16 cellular contexts compared by ENCODE assay signal in the genomic region with DNA sequence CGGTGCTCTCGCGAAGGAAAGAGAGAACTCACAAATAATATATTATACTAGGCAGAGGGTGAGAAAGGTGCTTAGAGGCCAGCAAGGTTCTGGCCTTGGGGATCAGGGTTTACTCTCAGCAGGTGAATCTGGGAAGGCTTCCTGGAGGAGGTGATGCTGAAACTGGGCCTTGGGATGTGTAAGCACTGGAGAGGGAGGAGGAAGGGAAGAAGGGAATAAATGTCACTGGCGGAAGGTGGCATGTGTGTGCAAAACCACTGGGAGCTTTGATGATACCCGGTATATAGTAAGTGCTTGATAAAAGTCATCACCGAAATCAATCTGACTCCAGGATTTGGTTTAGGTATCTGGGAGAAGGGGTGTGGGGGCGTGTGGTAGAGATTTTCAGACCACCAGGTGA. TPM values are rescaled to one million over a fixed set of nuclear protein-coding genes. Genes with fewer than 3 reads are reported as not detected.
A peak's percentile ranks its signal among the peaks of the same experiment; 100 is the strongest.
DNase-seq lines count a peak whose midpoint lies in the region; ATAC-seq and TF ChIP-seq lines count a peak whose summit lies in the region.
"Had no signal": no experiment of that assay in that cellular context is flagged by ENCODE, and none has a peak within 500 bp of the region (broad histone marks: within the 10 kb centered on the region; RNA-seq: fewer than 3 reads in every experiment).

No MANE protein-coding gene starts in this region.

- H3K4me1 Mint-ChIP-seq in activated CD4-positive, alpha-beta T cell treated with anti-CD3 and anti-CD28 coated beads, Interleukin-2, amount 10 ng/mL, durations not matched to agents 24 days and 14 days: peaks cover 52% of the 10 kb centered on the region
- peaks cover 15 to 42% of the 10 kb centered on the region in 2 donors for H3K4me1 Mint-ChIP-seq in stimulated activated naive B cell treated with anti-CD40 and anti-IgM and Interleukin-4, amounts not matched to agents 10 μg/mL and 1 μg/mL and 100 μg/mL, for 72 hours

- WGBS in esophagus squamous epithelium, 2 donors: 82 to 87% methylated on average over 6 of the region's 7 CpGs

- H3K36me3 ChIP-seq in Panc1 (ENCODE audit: control insufficient read depth, insufficient read depth, low read length): no peaks in the 10 kb centered on the region
- H3K36me3 ChIP-seq in esophagus squamous epithelium: peaks cover 0 to 21% (median 0%) of the 10 kb centered on the region in 3 donors

- peak overlapping the region; percentile 68 for H3K4me3 Mint-ChIP-seq in activated CD4-positive, alpha-beta T cell treated with anti-CD3 and anti-CD28 coated beads, Interleukin-2, amount 10 ng/mL, durations not matched to agents 24 days and 14 days
- H3K4me3 Mint-ChIP-seq in stimulated activated naive B cell treated with anti-CD40 and anti-IgM and Interleukin-4, amounts not matched to agents 10 μg/mL and 1 μg/mL and 100 μg/mL, for 72 hours: no peak overlapping the region
- H3K4me3 Mint-ChIP-seq: activated CD8-positive, alpha-beta memory T cell treated with anti-CD3 and anti-CD28 coated beads, Interleukin-2, amount 10 ng/mL, durations not matched to agents 7 days and 5 days; CD4-positive, alpha-beta memory T cell had no signal

- H3K9me3 ChIP-seq in Panc1 (ENCODE audit: control insufficient read depth, insufficient read depth, low read depth, low read length) (no peaks in the 10 kb centered on the region), esophagus squamous epithelium (no peaks in the 10 kb centered on the region)

- no TSS peak for BruUV-seq in Panc1 (replicated peaks; lab: Mats Ljungman, UMichigan)

- DNase-seq in activated CD4-positive, alpha-beta T cell treated with anti-CD3 and anti-CD28 coated beads, Interleukin-2, amount 10 ng/mL, durations not matched to agents 24 days and 14 days: no peak
- no peak for DNase-seq in activated CD4-positive, alpha-beta T cell treated with anti-CD3 and anti-CD28 coated beads, Interleukin-2, amount 50 U/mL, for 4 hours
- DNase-seq in Panc1 (ENCODE audit: low read depth, low spot score) (no peak), esophagus squamous epithelium (lab: John Stamatoyannopoulos, UW) (no peak), inferior parietal cortex (ENCODE audit: extremely low spot score) (no peak)
- DNase-seq in stimulated activated naive B cell treated with anti-CD40 and anti-IgM and Interleukin-4, amounts not matched to agents 10 μg/mL and 1 μg/mL and 100 μg/mL, for 72 hours: no peak
- no peak for DNase-seq in activated CD4-positive, alpha-beta T cell treated with anti-CD3 and anti-CD28 coated beads, Interleukin-2, amount 50 U/mL, for 48 hours
- DNase-seq: activated CD8-positive, alpha-beta memory T cell treated with anti-CD3 and anti-CD28 coated beads, Interleukin-2, amount 10 ng/mL, durations not matched to agents 7 days and 5 days; CD4-positive, alpha-beta memory T cell; cerebellar nuclear complex; KG1; NCI-H1417 treated with DMSO at 0.1 percent for 48 hours had no signal

- no peaks in the 10 kb centered on the region for H3K27me3 Mint-ChIP-seq in activated CD4-positive, alpha-beta T cell treated with anti-CD3 and anti-CD28 coated beads, Interleukin-2, amount 10 ng/mL, durations not matched to agents 24 days and 14 days
- no peaks in the 10 kb centered on the region for H3K27me3 Mint-ChIP-seq in stimulated activated naive B cell treated with anti-CD40 and anti-IgM and Interleukin-4, amounts not matched to agents 10 μg/mL and 1 μg/mL and 100 μg/mL, for 72 hours
- H3K27me3 Mint-ChIP-seq: activated CD8-positive, alpha-beta memory T cell treated with anti-CD3 and anti-CD28 coated beads, Interleukin-2, amount 10 ng/mL, durations not matched to agents 7 days and 5 days; CD4-positive, alpha-beta memory T cell had no signal

- H3K36me3 Mint-ChIP-seq in activated CD4-positive, alpha-beta T cell treated with anti-CD3 and anti-CD28 coated beads, Interleukin-2, amount 10 ng/mL, durations not matched to agents 24 days and 14 days (ENCODE audit: low read depth): no peaks in the 10 kb centered on the region
- peaks cover 0 to 2% of the 10 kb centered on the region in 2 donors for H3K36me3 Mint-ChIP-seq in stimulated activated naive B cell treated with anti-CD40 and anti-IgM and Interleukin-4, amounts not matched to agents 10 μg/mL and 1 μg/mL and 100 μg/mL, for 72 hours
- H3K36me3 Mint-ChIP-seq: activated CD8-positive, alpha-beta memory T cell treated with anti-CD3 and anti-CD28 coated beads, Interleukin-2, amount 10 ng/mL, durations not matched to agents 7 days and 5 days; CD4-positive, alpha-beta memory T cell had no signal

- CTCF ChIA-PET in Panc1 (lab: Charles Lee): interaction anchor here (0.6 to 2.4 kb wide), 3 partner anchors 28 to 50 kb away, joined by 3 to 6 read pairs (median 6); no protein-coding TSS in a partner anchor

- in situ Hi-C loops in Panc1 (cut with HindIII; ENCODE audit: low pct_unique_long_range_greater_than_20kb, low sequenced_read_pairs): no loop called here

- no peak for ATAC-seq in Panc1
- no peak for ATAC-seq in stimulated activated naive B cell treated with anti-CD40 and anti-IgM and Interleukin-4, amounts not matched to agents 10 μg/mL and 1 μg/mL and 100 μg/mL, for 72 hours (replicated peaks)
- no peak for ATAC-seq in GM21381 (IDR thresholded peaks at IDR 0.05; ENCODE audit: unreplicated experiment)
- ATAC-seq: activated CD8-positive, alpha-beta memory T cell treated with anti-CD3 and anti-CD28 coated beads, Interleukin-2, amount 10 ng/mL, durations not matched to agents 7 days and 5 days; GM12878 had no signal

- no peak for TF ChIP-seq POLR2A in esophagus squamous epithelium (IDR thresholded peaks at IDR 0.05)

- H3K9me3 Mint-ChIP-seq in activated CD4-positive, alpha-beta T cell treated with anti-CD3 and anti-CD28 coated beads, Interleukin-2, amount 10 ng/mL, durations not matched to agents 24 days and 14 days: no peaks in the 10 kb centered on the region
- no peaks in the 10 kb centered on the region for H3K9me3 Mint-ChIP-seq in stimulated activated naive B cell treated with anti-CD40 and anti-IgM and Interleukin-4, amounts not matched to agents 10 μg/mL and 1 μg/mL and 100 μg/mL, for 72 hours

- POLR2A ChIA-PET in Panc1 (lab: Charles Lee): no interaction called here

- TF ChIP-seq CTCF in Panc1 (IDR thresholded peaks at IDR 0.05) (no peak), esophagus squamous epithelium (IDR thresholded peaks at IDR 0.05) (no peak)

- H3K4me1 ChIP-seq in Panc1 (ENCODE audit: control insufficient read depth, insufficient read depth, low read length) (peaks cover 95% of the 10 kb centered on the region), esophagus squamous epithelium (peaks cover 68 to 100% (median 94%) of the 10 kb centered on the region in 3 donors)

- peak overlapping the region; percentile 81 for H3K27ac ChIP-seq in Panc1 (ENCODE audit: low read length)
- peak overlapping the region; percentile 65 to 83 (median 80) for H3K27ac ChIP-seq in esophagus squamous epithelium
- H3K27ac ChIP-seq: parathyroid adenoma, SK-N-MC had no signal

- peak overlapping the region in 1 of 2 experiments; percentile 29; a peak in 2 of 4 replicates for H3K4me3 ChIP-seq in Panc1 (ENCODE audit: low read depth in 2 of 2, low read length in 2 of 2)
- no peak overlapping the region for H3K4me3 ChIP-seq in esophagus squamous epithelium
- H3K4me3 ChIP-seq: GM12878, SK-N-MC had no signal

- intact Hi-C loops in activated CD4-positive, alpha-beta T cell treated with anti-CD3 and anti-CD28 coated beads, Interleukin-2, amount 10 ng/mL, durations not matched to agents 24 days and 14 days (cut with micrococcal nuclease): loop anchor here (5.0 kb wide), 2 partner anchors 35 to 110 kb away; no protein-coding TSS in a partner anchor
- intact Hi-C loops in Panc1 (cut with micrococcal nuclease; ENCODE audit: unreplicated experiment): no loop called here
- intact Hi-C loops in esophagus squamous epithelium (cut with DNase I): no loop called here

- peak overlapping the region; percentile 80 for H3K27ac Mint-ChIP-seq in activated CD4-positive, alpha-beta T cell treated with anti-CD3 and anti-CD28 coated beads, Interleukin-2, amount 10 ng/mL, durations not matched to agents 24 days and 14 days
- H3K27ac Mint-ChIP-seq in stimulated activated naive B cell treated with anti-CD40 and anti-IgM and Interleukin-4, amounts not matched to agents 10 μg/mL and 1 μg/mL and 100 μg/mL, for 72 hours: peak overlapping the region; percentile 74
- H3K27ac Mint-ChIP-seq: activated CD8-positive, alpha-beta memory T cell treated with anti-CD3 and anti-CD28 coated beads, Interleukin-2, amount 10 ng/mL, durations not matched to agents 7 days and 5 days had no signal

- no peaks in the 10 kb centered on the region for H3K27me3 ChIP-seq in Panc1 (ENCODE audit: control insufficient read depth, insufficient read depth, low read length)
- no peaks in the 10 kb centered on the region for H3K27me3 ChIP-seq in esophagus squamous epithelium

RNA-seq across cellular contexts. Expression of gene SPSB1, which starts 24.4 kb away (rescaled TPM):
- total RNA-seq in activated CD4-positive, alpha-beta T cell treated with anti-CD3 and anti-CD28 coated beads, Interleukin-2, amount 10 ng/mL, durations not matched to agents 24 days and 14 days: 4.8 and 6.2 TPM in 2 replicates
- total RNA-seq in Panc1 (2021; ENCODE audit: unreplicated experiment): 73.7 TPM
- 59.2 TPM for polyA plus RNA-seq in Panc1 (2012; ENCODE audit: insufficient read length)
- 10 to 100 TPM; 15.2 to 35.5 (median 25.2) TPM for total RNA-seq in esophagus squamous epithelium
